ENCODE assay signal across 16 cellular contexts in genomic region chr11:22430286-22430685, GRCh38.
A peak's percentile ranks its signal among the peaks of the same experiment; 100 is the strongest.
DNase-seq lines count a peak whose midpoint lies in the region; FAIRE-seq and TF ChIP-seq lines count a peak whose summit lies in the region.
"Had no signal": no experiment of that assay in that cellular context is flagged by ENCODE, and none has a peak within 500 bp of the region (broad histone marks: within the 10 kb centered on the region; RNA-seq: fewer than 3 reads in every experiment).

No MANE protein-coding gene starts in this region.

- no peaks in the 10 kb centered on the region for H4K20me1 ChIP-seq in astrocyte (ENCODE audit: insufficient read depth, low read length)

- no peak for FAIRE-seq in astrocyte (lab: Jason Lieb, UNC)
- FAIRE-seq: H54 had no signal

- no peak for TF ChIP-seq CTCF in astrocyte (IDR thresholded peaks at IDR 0.05; ENCODE audit: insufficient read depth, low read depth, low read length)
- no peak for TF ChIP-seq CTCF in RWPE1 (conservative IDR thresholded peaks at IDR 0.05; ENCODE audit: low read depth)

- no peaks in the 10 kb centered on the region for H3K27me3 ChIP-seq in astrocyte (ENCODE audit: insufficient read depth, low read length)

- no peak overlapping the region for H2AFZ ChIP-seq in astrocyte (ENCODE audit: low read depth, low read length)

- H3K9me3 Mint-ChIP-seq in astrocyte (ENCODE audit: unreplicated experiment), result peaks cover 4% of the 10 kb centered on the region
- H3K9me3 Mint-ChIP-seq in activated CD4-positive, alpha-beta T cell treated with anti-CD3 and anti-CD28 coated beads, Interleukin-2, amount 10 ng/mL, durations not matched to agents 24 days and 14 days, result no peaks in the 10 kb centered on the region
- H3K9me3 Mint-ChIP-seq: CD4-positive, alpha-beta T cell had no signal

- CTCF ChIA-PET in RWPE1 (lab: Yijun Ruan, JAX), result interaction anchor here (1.2 kb wide), 1 partner anchor 109 kb away, joined by 5 read pairs; no protein-coding TSS in a partner anchor

- DNase-seq in NCI-H1417 (lab: John Stamatoyannopoulos, UW), result peak in 2 of 3 experiments; percentile 67 to 83
- no peak for DNase-seq in NCI-H1417 treated with DMSO at 0.1 percent for 48 hours (lab: John Stamatoyannopoulos, UW)
- peak; percentile 39 for DNase-seq in M059J (ENCODE audit: low read depth)
- peak; percentile 7 for DNase-seq in NCI-H2227 (lab: John Stamatoyannopoulos, UW; ENCODE audit: unreplicated experiment)
- peak; percentile 56 for DNase-seq in astrocyte (ENCODE audit: low read depth)
- no peak for DNase-seq in occipital lobe (lab: John Stamatoyannopoulos, UW)
- DNase-seq in activated CD4-positive, alpha-beta T cell treated with anti-CD3 and anti-CD28 coated beads, Interleukin-2, amount 10 ng/mL, durations not matched to agents 24 days and 14 days, result no peak
- no peak for DNase-seq in RWPE1 (ENCODE audit: low spot score)
- DNase-seq: 8988T; C1 segment of cervical spinal cord; Calu3; CD4-positive, alpha-beta T cell; DMS153; GF-D8; IMR-90 had no signal

- no peak overlapping the region for H3K4me3 ChIP-seq in astrocyte (ENCODE audit: insufficient read depth, low read depth, low read length)

- H3K27me3 Mint-ChIP-seq in astrocyte (ENCODE audit: low read depth, unreplicated experiment), result no peaks in the 10 kb centered on the region
- peaks cover 23% of the 10 kb centered on the region for H3K27me3 Mint-ChIP-seq in activated CD4-positive, alpha-beta T cell treated with anti-CD3 and anti-CD28 coated beads, Interleukin-2, amount 10 ng/mL, durations not matched to agents 24 days and 14 days

- H3K27ac ChIP-seq in astrocyte (ENCODE audit: low read depth, low read length) (no peak overlapping the region), RWPE1 (no peak overlapping the region)

- no peak overlapping the region for H3K9ac ChIP-seq in astrocyte (ENCODE audit: low read length)

- POLR2A ChIA-PET in RWPE1 (lab: Yijun Ruan, JAX; ENCODE audit: low non-redundant PET), result no interaction called here

- H3K36me3 ChIP-seq in astrocyte (ENCODE audit: insufficient read depth, low read length), result no peaks in the 10 kb centered on the region

- H3K79me2 ChIP-seq in astrocyte (ENCODE audit: insufficient read depth, low read length), result no peaks in the 10 kb centered on the region

- no peaks in the 10 kb centered on the region for H3K9me3 ChIP-seq in astrocyte (ENCODE audit: insufficient read depth, low read depth, low read length)

- peaks cover 13% of the 10 kb centered on the region for H3K4me1 ChIP-seq in astrocyte (ENCODE audit: insufficient read depth, low read length)

- intact Hi-C loops in activated CD4-positive, alpha-beta T cell treated with anti-CD3 and anti-CD28 coated beads, Interleukin-2, amount 10 ng/mL, durations not matched to agents 24 days and 14 days (cut with micrococcal nuclease), result no loop called here

- H3K27ac Mint-ChIP-seq in astrocyte (ENCODE audit: unreplicated experiment), result no peak overlapping the region
- no peak overlapping the region for H3K27ac Mint-ChIP-seq in activated CD4-positive, alpha-beta T cell treated with anti-CD3 and anti-CD28 coated beads, Interleukin-2, amount 10 ng/mL, durations not matched to agents 24 days and 14 days
- H3K27ac Mint-ChIP-seq: CD4-positive, alpha-beta T cell had no signal

- H3K4me3 Mint-ChIP-seq in astrocyte (ENCODE audit: unreplicated experiment), result no peak overlapping the region
- no peak overlapping the region for H3K4me3 Mint-ChIP-seq in activated CD4-positive, alpha-beta T cell treated with anti-CD3 and anti-CD28 coated beads, Interleukin-2, amount 10 ng/mL, durations not matched to agents 24 days and 14 days
- H3K4me3 Mint-ChIP-seq: CD4-positive, alpha-beta T cell had no signal

- H3K36me3 Mint-ChIP-seq in astrocyte (ENCODE audit: low read depth, unreplicated experiment), result no peaks in the 10 kb centered on the region
- no peaks in the 10 kb centered on the region for H3K36me3 Mint-ChIP-seq in activated CD4-positive, alpha-beta T cell treated with anti-CD3 and anti-CD28 coated beads, Interleukin-2, amount 10 ng/mL, durations not matched to agents 24 days and 14 days (ENCODE audit: low read depth)

- H3K4me2 ChIP-seq in astrocyte (ENCODE audit: low read length), result no peak overlapping the region

- peaks cover 2% of the 10 kb centered on the region for H3K4me1 Mint-ChIP-seq in astrocyte (ENCODE audit: low read depth, unreplicated experiment)
- peaks cover 3% of the 10 kb centered on the region for H3K4me1 Mint-ChIP-seq in activated CD4-positive, alpha-beta T cell treated with anti-CD3 and anti-CD28 coated beads, Interleukin-2, amount 10 ng/mL, durations not matched to agents 24 days and 14 days

Comparison
In these comparisons a context has a peak if more than half of its experiments do, and no peak if none do; other contexts are left out.
1. DNase-seq: peak in NCI-H1417 (2 of 3), M059J (single experiment), NCI-H2227 (single experiment) and astrocyte (single experiment); none in NCI-H1417 treated with DMSO at 0.1 percent for 48 hours (single experiment), occipital lobe (single experiment), activated CD4-positive, alpha-beta T cell treated with anti-CD3 and anti-CD28 coated beads, Interleukin-2, amount 10 ng/mL, durations not matched to agents 24 days and 14 days (single experiment) and RWPE1 (single experiment).